ENCODE assay signal across 8 cellular contexts in the genomic region with DNA sequence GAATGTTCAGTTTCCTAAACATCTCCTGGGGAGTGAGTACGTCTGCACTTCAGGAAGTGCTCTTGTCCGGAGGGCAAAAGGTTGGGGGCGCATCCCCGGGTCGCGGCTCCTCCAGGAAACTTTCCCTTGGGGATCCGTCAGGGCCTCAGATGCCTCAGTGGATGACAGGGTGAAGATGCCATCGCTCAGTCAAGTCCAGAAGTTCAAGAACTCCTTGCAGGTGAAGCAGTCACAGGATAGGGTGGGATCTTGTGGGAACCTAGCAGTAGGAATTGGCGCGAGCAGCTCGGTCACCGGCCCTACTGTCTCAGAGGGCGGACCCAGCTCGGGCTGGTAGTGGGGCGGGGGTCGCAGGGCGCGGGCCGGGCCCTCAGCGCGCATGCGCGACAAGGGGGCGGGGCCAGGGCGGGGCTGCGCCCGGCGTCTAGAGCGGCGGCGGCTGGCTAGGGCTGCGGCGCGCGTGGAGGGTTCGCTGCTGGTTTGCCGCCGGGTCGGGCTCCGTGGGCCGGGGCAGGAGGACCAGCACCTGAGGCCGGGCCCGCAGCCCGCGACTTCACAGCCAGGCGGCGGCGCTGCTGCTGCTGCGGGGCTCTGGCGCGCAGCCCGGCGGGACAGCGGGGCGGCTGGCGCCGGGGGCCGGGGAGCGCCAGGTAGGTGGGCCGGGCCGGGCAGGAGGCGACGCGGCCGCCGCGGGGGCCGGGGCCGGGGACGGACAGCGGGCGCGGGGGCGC. TPM values are rescaled to one million over a fixed set of nuclear protein-coding genes. Genes with fewer than 3 reads are reported as not detected.
DNase-seq lines count a peak whose midpoint lies in the region; ATAC-seq and TF ChIP-seq lines count a peak whose summit lies in the region.

INPP4A (plus strand) TSS at position 423 of the 731 bp plus-strand sequence. CDS start 75,191 bp downstream, outside the sequence.

- ATAC-seq in GM18520 (IDR thresholded peaks at IDR 0.05; ENCODE audit: unreplicated experiment) (peak; percentile 66), HG03064 (IDR thresholded peaks at IDR 0.05; ENCODE audit: low read depth, unreplicated experiment) (peak; percentile 61)
- ATAC-seq in activated CD4-positive, CD25-positive, alpha-beta regulatory T cell treated with anti-CD3 and anti-CD28 coated beads, Interleukin-2, amount 50 U/mL, for 24 hours: peak; percentile 85

- peak within 1 kb of the TSS; percentile 58 for H3K27ac ChIP-seq in A673 (ENCODE audit: low read depth, low read length, poor library complexity, severe bottlenecking)

- H3K27me3 ChIP-seq in A673 (replicated peaks; ENCODE audit: insufficient read depth, low read depth, low read length, poor library complexity): no peaks in the 10 kb centered on the region
- H3K27me3 ChIP-seq in kidney epithelial cell (ENCODE audit: control insufficient read depth, insufficient read depth, low read length): no peaks in the 10 kb centered on the region

- no peaks in the 10 kb centered on the region for H3K9me3 ChIP-seq in A673 (ENCODE audit: low read depth, low read length, poor library complexity, severe bottlenecking)

- TF ChIP-seq CTCF in A673 (conservative IDR thresholded peaks at IDR 0.05; ENCODE audit: low read depth, low read length): no peak
- no peak for TF ChIP-seq CTCF in kidney epithelial cell (IDR thresholded peaks at IDR 0.05; ENCODE audit: insufficient read depth, low read length, poor library complexity, severe bottlenecking)

- H3K4me3 ChIP-seq in A673 (ENCODE audit: low read depth, low read length, poor library complexity, severe bottlenecking) (peak within 1 kb of the TSS; percentile 76), kidney epithelial cell (ENCODE audit: low read depth, low read length) (peak within 1 kb of the TSS; percentile 73)

- POLR2A ChIA-PET in A673 (lab: Charles Lee; ENCODE audit: low non-redundant PET): no interaction called here

- DNase-seq in A673 (ENCODE audit: low spot score): peak; percentile 78
- DNase-seq in NCI-H2196 (lab: John Stamatoyannopoulos, UW; ENCODE audit: unreplicated experiment): peak; percentile 66
- DNase-seq in cerebellar cortex (ENCODE audit: low spot score): peak; percentile 71
- no peak for DNase-seq in kidney epithelial cell (ENCODE audit: low read depth)
- DNase-seq in stimulated activated CD4-positive, alpha-beta T cell treated with anti-CD3 and anti-CD28 coated beads, Interleukin-1b, Interleukin-23, amount 100 ng/mL, for 1 hour (ENCODE audit: low read depth in 2 of 2): peak; percentile 63 to 73

- H3K36me3 ChIP-seq in A673 (ENCODE audit: insufficient read depth, low read length, poor library complexity, severe bottlenecking): no peaks in the 10 kb centered on the region
- no peaks in the 10 kb centered on the region for H3K36me3 ChIP-seq in kidney epithelial cell (ENCODE audit: control insufficient read depth, insufficient read depth, low read length)

- peaks cover 9% of the 10 kb centered on the region for H3K4me1 ChIP-seq in A673 (ENCODE audit: insufficient read depth, low read length, poor library complexity, severe bottlenecking)

- CTCF ChIA-PET in A673 (lab: Charles Lee): no interaction called here

- intact Hi-C loops in A673 (cut with micrococcal nuclease; ENCODE audit: unreplicated experiment): loop anchor here (2.0 kb wide), 1 partner anchor 20 kb away; no protein-coding TSS in a partner anchor

- BruUV-seq in A673 (replicated peaks; lab: Mats Ljungman, UMichigan): no TSS peak

RNA-seq across cellular contexts. Expression of gene INPP4A, which starts in this region (rescaled TPM):
- total RNA-seq in A673 (2021): 33.5 and 39.9 TPM in 2 replicates
- total RNA-seq in kidney epithelial cell: 18.0 and 23.1 TPM in 2 replicates
